Comparison of ENCODE assay signal across 9 cellular contexts in genomic region chr14:81323621-81324400, GRCh38.
DNase-seq lines count a peak whose midpoint lies in the region; ATAC-seq and TF ChIP-seq lines count a peak whose summit lies in the region.
"Had no signal": no experiment of that assay in that cellular context is flagged by ENCODE, and none has a peak within 500 bp of the region (broad histone marks: within the 10 kb centered on the region; RNA-seq: fewer than 3 reads in every experiment).

No MANE protein-coding gene starts in this region.

- H3K27me3 Mint-ChIP-seq in endothelial cell (ENCODE audit: unreplicated experiment): peaks cover 6% of the 10 kb centered on the region
- H3K27me3 Mint-ChIP-seq in progenitor cell of endocrine pancreas: no peaks in the 10 kb centered on the region
- peaks cover 26% of the 10 kb centered on the region for H3K27me3 Mint-ChIP-seq in chondrocyte (ENCODE audit: low read depth)
- peaks cover 3% of the 10 kb centered on the region for H3K27me3 Mint-ChIP-seq in CD8-positive, alpha-beta T cell (ENCODE audit: low read depth)

- peak overlapping the region; percentile 88 for H3K4me3 Mint-ChIP-seq in endothelial cell (ENCODE audit: unreplicated experiment)
- H3K4me3 Mint-ChIP-seq in progenitor cell of endocrine pancreas (ENCODE audit: low read depth): peak overlapping the region; percentile 75
- H3K4me3 Mint-ChIP-seq in chondrocyte (ENCODE audit: unreplicated experiment): no peak overlapping the region
- no peak overlapping the region for H3K4me3 Mint-ChIP-seq in CD8-positive, alpha-beta T cell

- no peak for TF ChIP-seq CTCF in endothelial cell (IDR thresholded peaks at IDR 0.05; ENCODE audit: unreplicated experiment)
- no peak for TF ChIP-seq CTCF in progenitor cell of endocrine pancreas (IDR thresholded peaks at IDR 0.05; ENCODE audit: unreplicated experiment)
- TF ChIP-seq CTCF in chondrocyte (IDR thresholded peaks at IDR 0.05): no peak
- TF ChIP-seq CTCF in CD8-positive, alpha-beta T cell (IDR thresholded peaks at IDR 0.05): no peak

- DNase-seq in ELF-1 (ENCODE audit: low read depth, low spot score) (peak; percentile 86), NCI-H510A (lab: John Stamatoyannopoulos, UW) (peak; percentile 14), endothelial cell (ENCODE audit: low spot score) (peak; percentile 46), progenitor cell of endocrine pancreas (ENCODE audit: low spot score, unreplicated experiment) (peak; percentile 20), chondrocyte (ENCODE audit: low spot score) (no peak), NCI-H1092 (lab: John Stamatoyannopoulos, UW) (no peak)
- no peak for DNase-seq in CD8-positive, alpha-beta T cell
- DNase-seq: NCI-H1694 treated with DMSO at 0.1 percent for 48 hours had no signal

- no peak for ATAC-seq in CD8-positive, alpha-beta T cell
- ATAC-seq in HG02938 (IDR thresholded peaks at IDR 0.05; ENCODE audit: unreplicated experiment): no peak

- no peaks in the 10 kb centered on the region for H3K9me3 Mint-ChIP-seq in endothelial cell (ENCODE audit: unreplicated experiment)
- no peaks in the 10 kb centered on the region for H3K9me3 Mint-ChIP-seq in progenitor cell of endocrine pancreas (ENCODE audit: low read depth)
- peaks cover 2% of the 10 kb centered on the region for H3K9me3 Mint-ChIP-seq in chondrocyte (ENCODE audit: low read depth)
- no peaks in the 10 kb centered on the region for H3K9me3 Mint-ChIP-seq in CD8-positive, alpha-beta T cell

- H3K27ac Mint-ChIP-seq in endothelial cell (ENCODE audit: unreplicated experiment) (peak overlapping the region; percentile 87), progenitor cell of endocrine pancreas (peak overlapping the region; percentile 84), chondrocyte (ENCODE audit: unreplicated experiment) (no peak overlapping the region)
- H3K27ac Mint-ChIP-seq in CD8-positive, alpha-beta T cell: no peak overlapping the region

- no peak overlapping the region for H3K4me3 ChIP-seq in CD8-positive, alpha-beta T cell (ENCODE audit: low read depth, low read length)

- no peaks in the 10 kb centered on the region for H3K9me3 ChIP-seq in CD8-positive, alpha-beta T cell (ENCODE audit: low read length)

- intact Hi-C loops in CD8-positive, alpha-beta T cell (cut with DNase I, micrococcal nuclease): no loop called here

- H3K36me3 Mint-ChIP-seq in endothelial cell (ENCODE audit: low read depth, unreplicated experiment) (peaks cover 17% of the 10 kb centered on the region), progenitor cell of endocrine pancreas (ENCODE audit: insufficient read depth) (peaks cover 10% of the 10 kb centered on the region), chondrocyte (ENCODE audit: low read depth) (no peaks in the 10 kb centered on the region)
- H3K36me3 Mint-ChIP-seq in CD8-positive, alpha-beta T cell: no peaks in the 10 kb centered on the region

- H3K27me3 ChIP-seq in CD8-positive, alpha-beta T cell (ENCODE audit: insufficient read depth, low read length): no peaks in the 10 kb centered on the region

- H3K4me1 ChIP-seq in CD8-positive, alpha-beta T cell (ENCODE audit: insufficient read depth, low read length): no peaks in the 10 kb centered on the region

- no peaks in the 10 kb centered on the region for H3K36me3 ChIP-seq in CD8-positive, alpha-beta T cell (ENCODE audit: insufficient read depth, low read length)

- H3K4me1 Mint-ChIP-seq in endothelial cell (ENCODE audit: unreplicated experiment) (peaks cover 43% of the 10 kb centered on the region), progenitor cell of endocrine pancreas (ENCODE audit: low read depth) (peaks cover 44% of the 10 kb centered on the region), chondrocyte (ENCODE audit: low read depth) (no peaks in the 10 kb centered on the region)
- no peaks in the 10 kb centered on the region for H3K4me1 Mint-ChIP-seq in CD8-positive, alpha-beta T cell (ENCODE audit: low read depth)

- no peak overlapping the region for H3K27ac ChIP-seq in CD8-positive, alpha-beta T cell (ENCODE audit: low read depth, low read length)

- CTCF ChIA-PET in CD8-positive, alpha-beta T cell (lab: Charles Lee): no interaction called here

- POLR2A ChIA-PET in CD8-positive, alpha-beta T cell (lab: Charles Lee): no interaction called here

Comparison
In these comparisons a context has a peak if more than half of its experiments do, and no peak if none do; other contexts are left out.
1. DNase-seq: peak in ELF-1 (single experiment), NCI-H510A (single experiment), endothelial cell (single experiment) and progenitor cell of endocrine pancreas (single experiment); none in chondrocyte (single experiment), NCI-H1092 (single experiment) and CD8-positive, alpha-beta T cell (0 of 7).
2. H3K27ac Mint-ChIP-seq: peak in endothelial cell (single experiment) and progenitor cell of endocrine pancreas (single experiment); none in chondrocyte (single experiment) and CD8-positive, alpha-beta T cell (single experiment).
3. H3K4me3 Mint-ChIP-seq: peak in endothelial cell (single experiment) and progenitor cell of endocrine pancreas (single experiment); none in chondrocyte (single experiment) and CD8-positive, alpha-beta T cell (single experiment).